In genomic region chr12:45989277-45989856, GRCh38 we compare ENCODE assay signal across 8 cellular contexts. TPM values are rescaled to one million over a fixed set of nuclear protein-coding genes. Genes with fewer than 3 reads are reported as not detected.
A peak's percentile ranks its signal among the peaks of the same experiment; 100 is the strongest.
DNase-seq lines count a peak whose midpoint lies in the region; ATAC-seq, FAIRE-seq and TF ChIP-seq lines count a peak whose summit lies in the region.

No MANE protein-coding gene starts in this region.

- H3K36me3 ChIP-seq in K562 (ENCODE audit: control insufficient read depth, insufficient read depth, low read length), result peaks cover 31% of the 10 kb centered on the region
- H3K36me3 ChIP-seq in kidney epithelial cell (ENCODE audit: control insufficient read depth, insufficient read depth, low read length), result no peaks in the 10 kb centered on the region

- no peaks in the 10 kb centered on the region for H3K9me3 ChIP-seq in K562 (replicated peaks; ENCODE audit: control insufficient read depth, insufficient read depth, low read depth, low read length)

- in situ Hi-C loops in K562 (cut with MboI), result no loop called here

- H3K9ac ChIP-seq in K562 (ENCODE audit: insufficient read depth in 1 of 2, low read depth in 2 of 2, low read length in 2 of 2), result peak overlapping the region; percentile 96 to 98

- H3K27me3 Mint-ChIP-seq in stimulated activated naive CD8-positive, alpha-beta T cell treated with anti-CD3 and anti-CD28 coated beads, Interleukin-15, Interleukin-2, amounts not matched to agents 100 ng/mL and 50 ng/mL, for 24 hours, result no peaks in the 10 kb centered on the region

- H3K9me1 ChIP-seq in K562 (ENCODE audit: control insufficient read depth, insufficient read depth, low read length), result no peaks in the 10 kb centered on the region

- peaks cover 45% of the 10 kb centered on the region for H3K36me3 Mint-ChIP-seq in stimulated activated naive CD8-positive, alpha-beta T cell treated with anti-CD3 and anti-CD28 coated beads, Interleukin-15, Interleukin-2, amounts not matched to agents 100 ng/mL and 50 ng/mL, for 24 hours (ENCODE audit: low read depth)

- TF ChIP-seq EP300 in K562 (IDR thresholded peaks at IDR 0.05; ENCODE audit: low read length), result no peak

- CTCF ChIA-PET in K562 (lab: Yijun Ruan, JAX; ENCODE audit: low intra/inter-chr PET ratio), result no interaction called here

- H3K4me3 ChIP-seq in HFF-Myc (replicated peaks; ENCODE audit: low read depth, low read length), result peak overlapping the region; percentile 81
- peak overlapping the region; percentile 87 for H3K4me3 ChIP-seq in K562
- H3K4me3 ChIP-seq in kidney epithelial cell (ENCODE audit: low read depth, low read length), result peak overlapping the region; percentile 97

- H3K4me1 ChIP-seq in K562 (replicated peaks in 1 of 2; ENCODE audit: control insufficient read depth in 2 of 2, insufficient read depth in 2 of 2, low read length in 2 of 2), result peaks cover 8 to 16% of the 10 kb centered on the region in 2 experiments

- TF ChIP-seq CTCF in HFF-Myc (IDR thresholded peaks at IDR 0.05; ENCODE audit: low read depth, low read length, missing control alignments) (no peak), K562 (IDR thresholded peaks at IDR 0.05 in 2 of 3, conservative IDR thresholded peaks at IDR 0.05 in 1 of 3; ENCODE audit: insufficient read depth in 2 of 3, low read depth in 1 of 3, low read length in 3 of 3) (no peak), kidney epithelial cell (IDR thresholded peaks at IDR 0.05; ENCODE audit: insufficient read depth, low read length, poor library complexity, severe bottlenecking) (no peak)

- under 1% methylated on average over 20 of the region's 20 CpGs for WGBS in K562 (ENCODE audit: insufficient coverage, low coverage, missing lambda C conversion rate)

- ATAC-seq in K562, result peak; percentile 35

- peak overlapping the region; percentile 95 for H3K4me3 Mint-ChIP-seq in stimulated activated naive CD8-positive, alpha-beta T cell treated with anti-CD3 and anti-CD28 coated beads, Interleukin-15, Interleukin-2, amounts not matched to agents 100 ng/mL and 50 ng/mL, for 24 hours

- no peak for TF ChIP-seq POLR2A in K562 (conservative IDR thresholded peaks at IDR 0.05)

- H3K79me2 ChIP-seq in K562 (ENCODE audit: control insufficient read depth, insufficient read depth, low read length), result peaks cover 67% of the 10 kb centered on the region

- FAIRE-seq in K562 (lab: Jason Lieb, UNC), result peak; percentile 57

- BruUV-seq in K562 (replicated peaks; lab: Mats Ljungman, UMichigan), result no TSS peak

- H3K27me3 ChIP-seq in K562 (ENCODE audit: control insufficient read depth in 2 of 2, insufficient read depth in 2 of 2, low read length in 2 of 2) (no peaks in the 10 kb centered on the region), kidney epithelial cell (ENCODE audit: control insufficient read depth, insufficient read depth, low read length) (no peaks in the 10 kb centered on the region)

- peaks cover 65% of the 10 kb centered on the region for H3K4me1 Mint-ChIP-seq in stimulated activated naive CD8-positive, alpha-beta T cell treated with anti-CD3 and anti-CD28 coated beads, Interleukin-15, Interleukin-2, amounts not matched to agents 100 ng/mL and 50 ng/mL, for 24 hours (ENCODE audit: low read depth)

- POLR2A ChIA-PET in K562 (lab: Yijun Ruan, JAX), result interaction anchor here (0.9 to 2.0 kb wide), 3 partner anchors 12 to 368 kb away, joined by 3 to 10 read pairs (median 3); no protein-coding TSS in a partner anchor

- H3K27ac Mint-ChIP-seq in stimulated activated naive CD8-positive, alpha-beta T cell treated with anti-CD3 and anti-CD28 coated beads, Interleukin-15, Interleukin-2, amounts not matched to agents 100 ng/mL and 50 ng/mL, for 24 hours, result peak overlapping the region; percentile 98

- intact Hi-C loops in K562 (cut with micrococcal nuclease), result no loop called here

- no peak for TF ChIP-seq RAD21 in K562 (CRISPR knock-in tag; conservative IDR thresholded peaks at IDR 0.05 in 1 of 2, IDR thresholded peaks at IDR 0.05 in 1 of 2)

- H4K20me1 ChIP-seq in K562 (replicated peaks; ENCODE audit: control insufficient read depth, insufficient read depth, low read length), result no peaks in the 10 kb centered on the region; the same call in 1 of the 2 replicates

- DNase-seq in activated CD4-positive, alpha-beta T cell treated with anti-CD3 and anti-CD28 coated beads for 48 hours, result peak; percentile 62
- no peak for DNase-seq in activated CD4-positive, alpha-beta T cell treated with anti-CD3 and anti-CD28 coated beads for 1 hour
- no peak for DNase-seq in HFF-Myc (ENCODE audit: extremely low read depth, low read depth)
- DNase-seq in NCI-H1105 (lab: John Stamatoyannopoulos, UW), result peak; percentile 55
- no peak for DNase-seq in K562 (ENCODE audit: extremely low read depth in 1 of 4, low spot score in 3 of 4)
- no peak for DNase-seq in kidney epithelial cell (ENCODE audit: low read depth)
- no peak for DNase-seq in NCI-H2081 treated with DMSO at 0.1 percent for 48 hours (lab: John Stamatoyannopoulos, UW)

- peak overlapping the region; percentile 90 for H3K4me2 ChIP-seq in K562 (ENCODE audit: insufficient read depth, low read length)

- no peaks in the 10 kb centered on the region for H3K9me3 Mint-ChIP-seq in stimulated activated naive CD8-positive, alpha-beta T cell treated with anti-CD3 and anti-CD28 coated beads, Interleukin-15, Interleukin-2, amounts not matched to agents 100 ng/mL and 50 ng/mL, for 24 hours

- peak overlapping the region; percentile 97 for H3K27ac ChIP-seq in K562 (ENCODE audit: extremely low read depth, low read depth, low read length)

- peak overlapping the region; percentile 86 for H2AFZ ChIP-seq in K562 (ENCODE audit: low read depth, low read length)

TF ChIP-seq in K562, 482 proteins besides CTCF, POLR2A, EP300 and RAD21 (continues in another document):
- TF ChIP-seq HLTF (IDR thresholded peaks at IDR 0.05), result no peak
- no peak for TF ChIP-seq NR2C2 (CRISPR knock-in tag; IDR thresholded peaks at IDR 0.05)
- TF ChIP-seq NR2C2 (tag; IDR thresholded peaks at IDR 0.05), result 0 out of 2 replicates have a peak, but pooled peaks have one; percentile 51
- TF ChIP-seq SIN3A (IDR thresholded peaks at IDR 0.05; ENCODE audit: borderline replicate concordance in 2 of 2, control insufficient read depth in 1 of 2, low read depth in 2 of 2, low read length in 2 of 2), result 0 out of 4 replicates have a peak, but pooled peaks of 1 of the 2 experiments have one; percentile 30
- TF ChIP-seq NR2C1 (IDR thresholded peaks at IDR 0.05), result no peak
- TF ChIP-seq NR2C1 (tag; IDR thresholded peaks at IDR 0.05), result 0 out of 2 replicates have a peak, but pooled peaks have one; percentile 63
- 0 out of 2 replicates have a peak, but pooled peaks have one; percentile 18 for TF ChIP-seq BACH1 (tag; IDR thresholded peaks at IDR 0.05)
- TF ChIP-seq ETS1 (conservative IDR thresholded peaks at IDR 0.05; ENCODE audit: control insufficient read depth, low read depth, low read length), result 0 out of 2 replicates have a peak, but pooled peaks have one; percentile 1
- TF ChIP-seq SPI1 (IDR thresholded peaks at IDR 0.05; ENCODE audit: borderline replicate concordance, low read depth, low read length), result peak; percentile 47; the same call in 1 of the 2 replicates

RNA-seq across cellular contexts. Expression of gene SCAF11, which starts 1.0 kb away (rescaled TPM):
- total RNA-seq in K562 (2011; cell fraction: chromatin; rRNA removed; ENCODE audit: low replicate concordance), result 46.9 and 187 TPM in 2 replicates
- total RNA-seq in K562 (2011; cell fraction: nucleolus; rRNA removed), result 28.3 and 42.1 TPM in 2 replicates
- 70.9 and 120 TPM in 2 replicates for total RNA-seq in K562 (2011; cell fraction: nucleoplasm; rRNA removed)
- total RNA-seq in K562 (2014; rRNA removed) (63.6 and 78.3 TPM in 2 replicates), K562 (2014; rRNA removed; fragmentation: Illumina TruSeq; extraction: Trizol) (97.5 and 101 TPM in 2 replicates), K562 (2015; rRNA removed; fragmentation: Illumina TruSeq; extraction: Trizol) (117 and 119 TPM in 2 replicates), K562 (2021) (74.4 and 80.8 TPM in 2 replicates), kidney epithelial cell (92.4 and 108 TPM in 2 replicates)
- polyA plus RNA-seq in K562 (2011; rRNA removed) (54.7 and 69.1 TPM in 2 replicates), K562 (2014; fragmentation: Illumina TruSeq; extraction: Trizol) (70.8 and 80.0 TPM in 2 replicates), K562 (2014; fragmentation: Nextera tagmentation; extraction: Ambion mirVana) (10 to 100 TPM; 30.4 to 35.7 TPM), K562 (2014; rRNA removed) (62.8 and 87.1 TPM in 2 replicates)
- polyA plus RNA-seq in K562 (2011; cell fraction: cytosol; rRNA removed), result 15.5 and 23.2 TPM in 2 replicates
- polyA plus RNA-seq in K562 (2011; cell fraction: nucleus; rRNA removed), result 28.4 and 31.1 TPM in 2 replicates
- 39.5 and 53.2 TPM in 2 replicates for polyA plus RNA-seq in K562 (2012)
- 215 TPM in 2 replicates for polyA minus RNA-seq in K562 (2011; rRNA and poly(A)+ RNA removed)
- 55.8 and 59.7 TPM in 2 replicates for polyA minus RNA-seq in K562 (2011; cell fraction: cytosol; rRNA and poly(A)+ RNA removed)
- 58.6 and 108 TPM in 2 replicates for polyA minus RNA-seq in K562 (2011; cell fraction: nucleus; rRNA and poly(A)+ RNA removed)

Comparison
In these comparisons a context has a peak if more than half of its experiments do, and no peak if none do; other contexts are left out.
1. DNase-seq: peak in activated CD4-positive, alpha-beta T cell treated with anti-CD3 and anti-CD28 coated beads for 48 hours (single experiment) and NCI-H1105 (single experiment); none in activated CD4-positive, alpha-beta T cell treated with anti-CD3 and anti-CD28 coated beads for 1 hour (single experiment), HFF-Myc (single experiment), K562 (0 of 4), kidney epithelial cell (single experiment) and NCI-H2081 treated with DMSO at 0.1 percent for 48 hours (single experiment).
2. Peak in every context shown above with its lines, with median percentiles within 50 percentile points of each other: H3K4me3 ChIP-seq.